ENCODE assay signal across 12 cellular contexts in genomic region chr21:42746240-42746592, GRCh38.
DNase-seq lines count a peak whose midpoint lies in the region; ATAC-seq, FAIRE-seq and TF ChIP-seq lines count a peak whose summit lies in the region.
"Had no signal": no experiment of that assay in that cellular context is flagged by ENCODE, and none has a peak within 500 bp of the region (broad histone marks: within the 10 kb centered on the region; RNA-seq: fewer than 3 reads in every experiment).

No MANE protein-coding gene starts in this region.

- SMC1A ChIA-PET in GM12878 (lab: Charles Lee; ENCODE audit: uncharacterized antibody, unreplicated experiment), result no interaction called here

- H3K9me3 ChIP-seq in CD8-positive, alpha-beta T cell (ENCODE audit: low read length), result no peaks in the 10 kb centered on the region
- H3K9me3 ChIP-seq in GM12878 (replicated peaks; ENCODE audit: control insufficient read depth, insufficient read depth, low read length) (no peaks in the 10 kb centered on the region), smooth muscle cell (replicated peaks; ENCODE audit: low read depth) (no peaks in the 10 kb centered on the region)
- H3K9me3 ChIP-seq: body of pancreas had no signal

- no peak for TF ChIP-seq RAD21 in GM12878 (IDR thresholded peaks at IDR 0.05; ENCODE audit: insufficient read depth, low read depth, low read length)

- no peak for TF ChIP-seq POLR2A in GM12878 (IDR thresholded peaks at IDR 0.05; ENCODE audit: low read depth, low read length)

- H3K36me3 ChIP-seq in CD8-positive, alpha-beta T cell (ENCODE audit: insufficient read depth, low read length), result no peaks in the 10 kb centered on the region
- H3K36me3 ChIP-seq in GM12878 (ENCODE audit: control insufficient read depth in 2 of 2, insufficient read depth in 2 of 2, low read length in 1 of 2) (no peaks in the 10 kb centered on the region), smooth muscle cell (ENCODE audit: low read depth) (no peaks in the 10 kb centered on the region)

- peak overlapping the region; percentile 75 for H3K4me3 Mint-ChIP-seq in CD8-positive, alpha-beta T cell
- no peak overlapping the region for H3K4me3 Mint-ChIP-seq in nephron progenitor cell

- H3K27me3 ChIP-seq in CD8-positive, alpha-beta T cell (ENCODE audit: insufficient read depth, low read length), result no peaks in the 10 kb centered on the region
- H3K27me3 ChIP-seq in GM12878 (replicated peaks in 1 of 2; ENCODE audit: control insufficient read depth in 2 of 2, insufficient read depth in 2 of 2, low read length in 1 of 2) (peaks cover 4% of the 10 kb centered on the region in 2 experiments; a peak in 3 of 4 replicates), smooth muscle cell (ENCODE audit: low read depth) (no peaks in the 10 kb centered on the region)
- H3K27me3 ChIP-seq: body of pancreas had no signal

- H3K36me3 Mint-ChIP-seq in CD8-positive, alpha-beta T cell, result no peaks in the 10 kb centered on the region
- H3K36me3 Mint-ChIP-seq in nephron progenitor cell (ENCODE audit: low read depth), result peaks cover 16% of the 10 kb centered on the region

- TF ChIP-seq CTCF in AG09309 (IDR thresholded peaks at IDR 0.05; ENCODE audit: control insufficient read depth, insufficient read depth, low read depth, low read length, missing control alignments), result peak; percentile 2
- no peak for TF ChIP-seq CTCF in CD8-positive, alpha-beta T cell (IDR thresholded peaks at IDR 0.05)
- TF ChIP-seq CTCF in GM12878 (IDR thresholded peaks at IDR 0.05 in 2 of 3, conservative IDR thresholded peaks at IDR 0.05 in 1 of 3; ENCODE audit: control insufficient read depth in 2 of 3, extremely low read depth in 1 of 3, insufficient read depth in 1 of 3, low read depth in 3 of 3, low read length in 3 of 3), result no peak
- no peak for TF ChIP-seq CTCF in nephron progenitor cell (IDR thresholded peaks at IDR 0.05)
- no peak for TF ChIP-seq CTCF in smooth muscle cell (IDR thresholded peaks at IDR 0.05; ENCODE audit: borderline replicate concordance, insufficient read depth, poor library complexity, severe bottlenecking)

- no peaks in the 10 kb centered on the region for H3K9me3 Mint-ChIP-seq in CD8-positive, alpha-beta T cell
- no peaks in the 10 kb centered on the region for H3K9me3 Mint-ChIP-seq in nephron progenitor cell

- H3K4me1 Mint-ChIP-seq in CD8-positive, alpha-beta T cell (ENCODE audit: low read depth), result peaks cover 33% of the 10 kb centered on the region
- H3K4me1 Mint-ChIP-seq in nephron progenitor cell, result peaks cover 61% of the 10 kb centered on the region

- no peak overlapping the region for H3K4me3 ChIP-seq in AG09309 (ENCODE audit: control insufficient read depth, low read depth, low read length)
- peak overlapping the region; percentile 12 for H3K4me3 ChIP-seq in CD8-positive, alpha-beta T cell (ENCODE audit: low read depth, low read length)
- H3K4me3 ChIP-seq in GM12878, result no peak overlapping the region
- no peak overlapping the region for H3K4me3 ChIP-seq in smooth muscle cell
- H3K4me3 ChIP-seq: body of pancreas had no signal

- H3K27ac Mint-ChIP-seq in CD8-positive, alpha-beta T cell, result peak overlapping the region; percentile 97
- peak overlapping the region; percentile 61 for H3K27ac Mint-ChIP-seq in nephron progenitor cell
- H3K27ac Mint-ChIP-seq: progenitor cell of endocrine pancreas had no signal

- FAIRE-seq in GM12878 (lab: Jason Lieb, UNC), result no peak

- peaks cover 29% of the 10 kb centered on the region for H3K4me1 ChIP-seq in CD8-positive, alpha-beta T cell (ENCODE audit: insufficient read depth, low read length)
- H3K4me1 ChIP-seq in GM12878 (ENCODE audit: control insufficient read depth, insufficient read depth, low read length) (no peaks in the 10 kb centered on the region), smooth muscle cell (ENCODE audit: low read depth) (peaks cover 9% of the 10 kb centered on the region)

- H3K27me3 Mint-ChIP-seq in CD8-positive, alpha-beta T cell (ENCODE audit: low read depth), result no peaks in the 10 kb centered on the region
- no peaks in the 10 kb centered on the region for H3K27me3 Mint-ChIP-seq in nephron progenitor cell (ENCODE audit: low read depth, poor library complexity)
- H3K27me3 Mint-ChIP-seq: progenitor cell of endocrine pancreas had no signal

- POLR2A ChIA-PET in CD8-positive, alpha-beta T cell (lab: Charles Lee), result interaction anchor here (0.8 to 4.3 kb wide), 5 partner anchors 9 to 92 kb away, joined by 3 to 47 read pairs (median 17); partner anchors contain the start of gene PDE9A
- POLR2A ChIA-PET in GM12878 (lab: Charles Lee), result no interaction called here

- H3K9ac ChIP-seq in GM12878 (ENCODE audit: control insufficient read depth, insufficient read depth, low read length) (no peak overlapping the region), smooth muscle cell (ENCODE audit: low read depth) (no peak overlapping the region)

- 24% methylated on average over 7 of the region's 7 CpGs for WGBS in GM12878 (ENCODE audit: insufficient coverage, insufficient replicate concordance, low lambda C conversion rate, missing lambda C conversion rate)
- 95% methylated on average over 7 of the region's 7 CpGs for WGBS in smooth muscle cell (ENCODE audit: low lambda C conversion rate)

- no peaks in the 10 kb centered on the region for H4K20me1 ChIP-seq in GM12878 (ENCODE audit: control insufficient read depth, insufficient read depth)
- no peaks in the 10 kb centered on the region for H4K20me1 ChIP-seq in smooth muscle cell (ENCODE audit: low read depth)

- peak overlapping the region; percentile 63 for H3K27ac ChIP-seq in CD8-positive, alpha-beta T cell (ENCODE audit: low read depth, low read length)
- no peak overlapping the region for H3K27ac ChIP-seq in GM12878 (ENCODE audit: control insufficient read depth, insufficient read depth)
- no peak overlapping the region for H3K27ac ChIP-seq in smooth muscle cell (ENCODE audit: low read depth)

- RAD21 ChIA-PET in GM12878 (lab: Charles Lee; ENCODE audit: unreplicated experiment), result no interaction called here

- no peaks in the 10 kb centered on the region for H3F3A ChIP-seq in smooth muscle cell (ENCODE audit: low read depth)

- in situ Hi-C loops in GM12878 (cut with MboI), result no loop called here

- no peaks in the 10 kb centered on the region for H3K79me2 ChIP-seq in GM12878 (ENCODE audit: control insufficient read depth, insufficient read depth, low read length)
- no peaks in the 10 kb centered on the region for H3K79me2 ChIP-seq in smooth muscle cell (ENCODE audit: low read depth)

- CTCF ChIA-PET in CD8-positive, alpha-beta T cell (lab: Charles Lee), result interaction anchor here (1.0 to 3.1 kb wide), 4 partner anchors 9 to 153 kb away, joined by 3 to 19 read pairs (median 6); no protein-coding TSS in a partner anchor
- CTCF ChIA-PET in GM12878 (lab: Yijun Ruan, JAX), result no interaction called here

- TF ChIP-seq EP300 in GM12878 (IDR thresholded peaks at IDR 0.05; ENCODE audit: borderline replicate concordance in 1 of 2, control insufficient read depth in 1 of 2, low read depth in 2 of 2, low read length in 2 of 2), result no peak

- DNase-seq in AG09309 (ENCODE audit: low read depth) (no peak), GM12878 (ENCODE audit: low read depth, low spot score) (no peak), nephron progenitor cell (no peak), smooth muscle cell (lab: John Stamatoyannopoulos, UW; ENCODE audit: unreplicated experiment) (no peak)
- DNase-seq in CD8-positive, alpha-beta T cell, result no peak
- DNase-seq: NCI-H2171; stimulated activated naive CD4-positive, alpha-beta T cell treated with Interleukin-2 at 50 U/mL for 16 hours had no signal

- H2AFZ ChIP-seq in GM12878 (ENCODE audit: control insufficient read depth, low read depth, low read length) (no peak overlapping the region), smooth muscle cell (ENCODE audit: low read depth) (no peak overlapping the region)

- H3K4me2 ChIP-seq in GM12878 (ENCODE audit: control insufficient read depth, insufficient read depth) (0 out of 2 replicates have a peak overlapping the region, but pooled peaks have one; percentile 44), smooth muscle cell (no peak overlapping the region)

- no TSS peak for BruUV-seq in GM12878 (replicated peaks; lab: Mats Ljungman, UMichigan)

- ATAC-seq in CD8-positive, alpha-beta T cell, result peak; percentile 4
- ATAC-seq in GM12878 (no peak), HG03095 (IDR thresholded peaks at IDR 0.05; ENCODE audit: unreplicated experiment) (no peak), HG03432 (IDR thresholded peaks at IDR 0.05; ENCODE audit: unreplicated experiment) (no peak), HG03025 (IDR thresholded peaks at IDR 0.05; ENCODE audit: low FRiP score, unreplicated experiment) (no peak)
- ATAC-seq: body of pancreas had no signal

- intact Hi-C loops in CD8-positive, alpha-beta T cell (cut with DNase I, micrococcal nuclease), result loop anchor here (2.0 to 10.0 kb wide), 4 partner anchors 39 to 69 kb away; no protein-coding TSS in a partner anchor
- intact Hi-C loops in GM12878 (cut with micrococcal nuclease; ENCODE audit: unreplicated experiment), result no loop called here

TF ChIP-seq in GM12878, 131 proteins besides CTCF, POLR2A, EP300 and RAD21 (continues in another document):
- TF ChIP-seq PKNOX1 (IDR thresholded peaks at IDR 0.05) (no peak), TBL1XR1 (IDR thresholded peaks at IDR 0.05; ENCODE audit: low read depth, low read length) (no peak), RFX5 (IDR thresholded peaks at IDR 0.05; ENCODE audit: low read depth, low read length) (no peak), TCF3 (IDR thresholded peaks at IDR 0.05; ENCODE audit: borderline replicate concordance, insufficient read depth, low read depth, low read length) (no peak), RUNX3 (IDR thresholded peaks at IDR 0.05; ENCODE audit: low read length) (no peak)
